ENCODE assay signal across 7 cellular contexts in the genomic region with DNA sequence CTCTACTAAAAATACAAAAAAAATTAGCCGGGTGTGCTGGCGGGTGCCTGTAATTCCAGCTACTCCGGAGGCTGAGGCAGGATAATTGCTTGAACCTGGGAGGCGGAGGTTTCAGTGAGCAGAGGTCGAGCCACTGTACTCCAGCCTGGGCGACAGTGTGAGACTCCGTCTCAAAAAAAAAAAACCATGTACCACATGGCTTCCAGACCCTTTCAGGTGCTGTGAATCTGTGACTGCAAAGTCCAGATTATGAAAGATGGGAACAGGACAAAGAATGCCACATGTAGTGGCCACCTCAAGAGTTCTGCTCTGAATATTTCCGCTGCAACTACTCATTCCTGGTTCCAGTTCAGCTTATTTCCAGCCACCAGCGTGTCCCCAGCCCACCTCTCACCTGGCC.
"Had no signal": no experiment of that assay in that cellular context is flagged by ENCODE, and none has a peak within 500 bp of the region (broad histone marks: within the 10 kb centered on the region; RNA-seq: fewer than 3 reads in every experiment).

No MANE protein-coding gene starts in this region.

- H3K4me3 ChIP-seq: GM23248, K562 had no signal

- DNase-seq: GM23248, H9, HCEC 1CT, IMR-90, KG1 had no signal

- H3K27ac ChIP-seq: GM23248, HL-60 had no signal

- H3K9me3 Mint-ChIP-seq: H9 had no signal

- H2AFZ ChIP-seq: GM23248 had no signal

- H3K4me3 Mint-ChIP-seq: H9 had no signal

- ATAC-seq: K562 had no signal

- H3K4me1 Mint-ChIP-seq: H9 had no signal
